ENCODE assay signal across 22 cellular contexts in genomic region chr7:113154128-113154527, GRCh38.
"Had no signal": no experiment of that assay in that cellular context is flagged by ENCODE, and none has a peak within 500 bp of the region (broad histone marks: within the 10 kb centered on the region; RNA-seq: fewer than 3 reads in every experiment).

No MANE protein-coding gene starts in this region.

- H3K4me1 ChIP-seq: colonic mucosa, esophagus muscularis mucosa, esophagus squamous epithelium, foreskin keratinocyte, gastrocnemius medialis, gastroesophageal sphincter, heart left ventricle, heart right ventricle had no signal

- H3K27ac Mint-ChIP-seq: dendritic cell treated with granulocyte-macrophage colony-stimulating factor and Interleukin-4, amounts not matched to agents 40 ng/mL and 50 ng/mL, for 4 days; effector memory CD8-positive, alpha-beta T cell; endodermal cell had no signal

- H3K27me3 ChIP-seq: colonic mucosa, esophagus muscularis mucosa, esophagus squamous epithelium, foreskin keratinocyte, gastrocnemius medialis, gastroesophageal sphincter had no signal

- H3K4me3 Mint-ChIP-seq: dendritic cell treated with granulocyte-macrophage colony-stimulating factor and Interleukin-4, amounts not matched to agents 40 ng/mL and 50 ng/mL, for 4 days; effector memory CD8-positive, alpha-beta T cell; endodermal cell had no signal

- H3K27ac ChIP-seq: colonic mucosa, coronary artery, dorsolateral prefrontal cortex, epithelial cell of prostate, esophagus muscularis mucosa, esophagus squamous epithelium, foreskin keratinocyte, gastrocnemius medialis, gastroesophageal sphincter, heart left ventricle, heart right ventricle had no signal

- H3K4me1 Mint-ChIP-seq: endodermal cell had no signal

- H3K9me3 Mint-ChIP-seq: dendritic cell treated with granulocyte-macrophage colony-stimulating factor and Interleukin-4, amounts not matched to agents 40 ng/mL and 50 ng/mL, for 4 days; effector memory CD8-positive, alpha-beta T cell; endodermal cell had no signal

- H3K36me3 ChIP-seq: colonic mucosa, esophagus muscularis mucosa, esophagus squamous epithelium, gastrocnemius medialis, gastroesophageal sphincter, heart left ventricle, heart right ventricle had no signal

- H3K4me3 ChIP-seq: colonic mucosa, coronary artery, dorsolateral prefrontal cortex, esophagus muscularis mucosa, esophagus squamous epithelium, gastrocnemius medialis, gastroesophageal sphincter, heart left ventricle, heart right ventricle had no signal

- DNase-seq: colonic mucosa; cortex of kidney; dermis blood vessel endothelial cell; dorsolateral prefrontal cortex; effector CD4-positive, alpha-beta T cell; effector CD8-positive, alpha-beta T cell; effector memory CD4-positive, alpha-beta T cell; effector memory CD8-positive, alpha-beta T cell; endodermal cell; erythroblast; esophagus squamous epithelium; foreskin fibroblast; foreskin keratinocyte; gastrocnemius medialis; glutamatergic neuron; heart left ventricle; heart right ventricle had no signal

- H3K9me3 ChIP-seq: colonic mucosa, esophagus muscularis mucosa, esophagus squamous epithelium, gastrocnemius medialis, gastroesophageal sphincter, heart left ventricle, heart right ventricle had no signal
